21 cellular contexts compared by ENCODE assay signal in genomic region chr4:7512946-7513345, GRCh38.
DNase-seq lines count a peak whose midpoint lies in the region; ATAC-seq, FAIRE-seq and TF ChIP-seq lines count a peak whose summit lies in the region.
"Had no signal": no experiment of that assay in that cellular context is flagged by ENCODE, and none has a peak within 500 bp of the region (broad histone marks: within the 10 kb centered on the region; RNA-seq: fewer than 3 reads in every experiment).

No MANE protein-coding gene starts in this region.

- H3K27ac Mint-ChIP-seq in nephron = peak overlapping the region in 2 of 3 experiments; percentile 22 to 40
- H3K27ac Mint-ChIP-seq: B cell; CD4-positive, CD25-positive, alpha-beta regulatory T cell; CD8-positive, alpha-beta T cell; GM23338 had no signal

- H3K27ac ChIP-seq in RWPE1 = peak overlapping the region; percentile 77
- H3K27ac ChIP-seq in K562 (ENCODE audit: extremely low read depth, low read depth, low read length) = no peak overlapping the region
- H3K27ac ChIP-seq in neuronal stem cell (replicated peaks; ENCODE audit: low read length) = no peak overlapping the region
- H3K27ac ChIP-seq: BLaER1, C4-2B had no signal

- POLR2A ChIA-PET in RWPE1 (lab: Yijun Ruan, JAX; ENCODE audit: low non-redundant PET) (no interaction called here), K562 (lab: Yijun Ruan, JAX) (no interaction called here)

- no peaks in the 10 kb centered on the region for H3K79me2 ChIP-seq in K562 (ENCODE audit: control insufficient read depth, insufficient read depth, low read length)

- H4K91ac ChIP-seq in neuronal stem cell (ENCODE audit: low read depth, low read length, poor library complexity) = no peak overlapping the region

- H3K18ac ChIP-seq in neuronal stem cell (ENCODE audit: low read length) = peak overlapping the region; percentile 44

- H3K4me3 ChIP-seq in K562 = no peak overlapping the region
- no peak overlapping the region for H3K4me3 ChIP-seq in neuronal stem cell (ENCODE audit: low read length in 2 of 2)
- H3K4me3 ChIP-seq: BLaER1, GM12878, GM23338, HAP-1 had no signal

- no peaks in the 10 kb centered on the region for H3K9me3 Mint-ChIP-seq in nephron
- H3K9me3 Mint-ChIP-seq: CD8-positive, alpha-beta T cell; GM23338 had no signal

- H3K14ac ChIP-seq in neuronal stem cell (ENCODE audit: low read length) = no peak overlapping the region

- DNase-seq in RWPE1 (ENCODE audit: low spot score) = no peak
- no peak for DNase-seq in K562 (ENCODE audit: extremely low read depth in 1 of 4, low spot score in 3 of 4)
- DNase-seq in neuronal stem cell (ENCODE audit: low spot score) = no peak
- DNase-seq in AG08396 (ENCODE audit: low spot score) = no peak
- DNase-seq in hypothalamus (lab: John Stamatoyannopoulos, UW) = no peak
- DNase-seq: Caco-2; CD4-positive, CD25-positive, alpha-beta regulatory T cell; CD8-positive, alpha-beta T cell; DMS153; DND-41; GDM1 had no signal

- H3K9ac ChIP-seq in K562 (ENCODE audit: insufficient read depth in 1 of 2, low read depth in 2 of 2, low read length in 2 of 2) (no peak overlapping the region), neuronal stem cell (ENCODE audit: low read depth, low read length, poor library complexity) (no peak overlapping the region)
- H3K9ac ChIP-seq: BLaER1 had no signal

- no peak overlapping the region for H4K8ac ChIP-seq in neuronal stem cell (ENCODE audit: low read depth, low read length)

- FAIRE-seq in K562 (lab: Jason Lieb, UNC) = no peak
- FAIRE-seq: GM12878, GM19239, H54 had no signal

- H2BK12ac ChIP-seq in neuronal stem cell (ENCODE audit: low read length) = no peak overlapping the region

- no peak overlapping the region for H2BK15ac ChIP-seq in neuronal stem cell (ENCODE audit: low read length)

- 0% methylated on average over 10 of the region's 10 CpGs for WGBS in K562 (ENCODE audit: insufficient coverage, low coverage, missing lambda C conversion rate)
- WGBS in neuronal stem cell (ENCODE audit: extremely low coverage in 2 of 2, insufficient read length in 2 of 2, insufficient replicate concordance in 1 of 2), 2 donors = no CpG with 5 or more reads among the region's 10 CpGs

- H2BK5ac ChIP-seq in neuronal stem cell (ENCODE audit: low read length) = no peak overlapping the region

- no peaks in the 10 kb centered on the region; a peak in 1 of 5 replicates for H3K4me1 ChIP-seq in K562 (replicated peaks in 1 of 2; ENCODE audit: control insufficient read depth in 2 of 2, insufficient read depth in 2 of 2, low read length in 2 of 2)
- H3K4me1 ChIP-seq in neuronal stem cell (ENCODE audit: control insufficient read depth in 2 of 2, insufficient read depth in 1 of 2, low read depth in 1 of 2, low read length in 2 of 2) = peaks cover 0 to 37% of the 10 kb centered on the region in 2 donors
- H3K4me1 ChIP-seq: HAP-1 had no signal

- TF ChIP-seq RAD21 in K562 (CRISPR knock-in tag; conservative IDR thresholded peaks at IDR 0.05 in 1 of 2, IDR thresholded peaks at IDR 0.05 in 1 of 2) = no peak

- in situ Hi-C loops in K562 (cut with MboI) = no loop called here

- peak overlapping the region; percentile 91 for H2AK5ac ChIP-seq in neuronal stem cell (ENCODE audit: low read depth, low read length)

- peaks cover 19% of the 10 kb centered on the region for H4K20me1 ChIP-seq in K562 (replicated peaks; ENCODE audit: control insufficient read depth, insufficient read depth, low read length)

- TF ChIP-seq POLR2A in K562 (conservative IDR thresholded peaks at IDR 0.05) = no peak

- CTCF ChIA-PET in RWPE1 (lab: Yijun Ruan, JAX) = no interaction called here
- CTCF ChIA-PET in K562 (lab: Yijun Ruan, JAX; ENCODE audit: low intra/inter-chr PET ratio) = interaction anchor here (0.6 kb wide), 1 partner anchor 1242 kb away, joined by 3 read pairs; no protein-coding TSS in a partner anchor

- H3K79me1 ChIP-seq in neuronal stem cell (ENCODE audit: low read depth, low read length) = peaks cover 2% of the 10 kb centered on the region

- H3K4me1 Mint-ChIP-seq in nephron = peaks cover 76% of the 10 kb centered on the region
- H3K4me1 Mint-ChIP-seq: CD4-positive, CD25-positive, alpha-beta regulatory T cell had no signal

- H3K9me1 ChIP-seq in K562 (ENCODE audit: control insufficient read depth, insufficient read depth, low read length) = no peaks in the 10 kb centered on the region

- no peak overlapping the region for H3K4me3 Mint-ChIP-seq in nephron
- H3K4me3 Mint-ChIP-seq: B cell; CD4-positive, CD25-positive, alpha-beta regulatory T cell; CD8-positive, alpha-beta T cell; GM23338 had no signal

- no peak overlapping the region for H2BK120ac ChIP-seq in neuronal stem cell (ENCODE audit: low read depth, low read length)

- intact Hi-C loops in K562 (cut with micrococcal nuclease) = no loop called here

- ATAC-seq in K562 (no peak), GM21381 (IDR thresholded peaks at IDR 0.05; ENCODE audit: unreplicated experiment) (no peak)
- ATAC-seq: CD8-positive, alpha-beta T cell; GM12878 had no signal

- H3K27me3 ChIP-seq in K562 (ENCODE audit: control insufficient read depth in 2 of 2, insufficient read depth in 2 of 2, low read length in 2 of 2) (peaks cover 13 to 45% of the 10 kb centered on the region in 2 experiments; a peak in 4 of 5 replicates), neuronal stem cell (ENCODE audit: control insufficient read depth in 3 of 3, insufficient read depth in 3 of 3, low read depth in 1 of 3, low read length in 3 of 3) (peaks cover 0 to 6% (median 0%) of the 10 kb centered on the region in 3 experiments)

- H3K4ac ChIP-seq in neuronal stem cell (ENCODE audit: low read length) = no peak overlapping the region

- no peaks in the 10 kb centered on the region for H3K36me3 ChIP-seq in K562 (ENCODE audit: control insufficient read depth, insufficient read depth, low read length)
- H3K36me3 ChIP-seq in neuronal stem cell (replicated peaks in 1 of 2; ENCODE audit: control insufficient read depth in 2 of 2, insufficient read depth in 2 of 2, low read length in 2 of 2) = no peaks in the 10 kb centered on the region
- H3K36me3 ChIP-seq: BLaER1, HAP-1 had no signal

- TF ChIP-seq CTCF in RWPE1 (conservative IDR thresholded peaks at IDR 0.05; ENCODE audit: low read depth) (no peak), K562 (IDR thresholded peaks at IDR 0.05 in 2 of 3, conservative IDR thresholded peaks at IDR 0.05 in 1 of 3; ENCODE audit: insufficient read depth in 2 of 3, low read depth in 1 of 3, low read length in 3 of 3) (no peak), nephron (IDR thresholded peaks at IDR 0.05; ENCODE audit: unreplicated experiment in 3 of 3) (no peak)

- peak overlapping the region; percentile 81 for H3K23ac ChIP-seq in neuronal stem cell (ENCODE audit: low read depth, low read length, poor library complexity)

- H2AFZ ChIP-seq in K562 (ENCODE audit: low read depth, low read length) = no peak overlapping the region
- no peak overlapping the region for H2AFZ ChIP-seq in neuronal stem cell (ENCODE audit: low read length)
- H2AFZ ChIP-seq: GM23338 had no signal

- no TSS peak for BruUV-seq in K562 (replicated peaks; lab: Mats Ljungman, UMichigan)

- H3K4me2 ChIP-seq in K562 (ENCODE audit: insufficient read depth, low read length) (no peak overlapping the region), neuronal stem cell (ENCODE audit: insufficient read depth, low read length, poor library complexity, severe bottlenecking) (no peak overlapping the region)
- H3K4me2 ChIP-seq: BLaER1, GM23338 had no signal

- no peaks in the 10 kb centered on the region for H3K9me3 ChIP-seq in K562 (replicated peaks; ENCODE audit: control insufficient read depth, insufficient read depth, low read depth, low read length)
- no peaks in the 10 kb centered on the region for H3K9me3 ChIP-seq in neuronal stem cell (replicated peaks in 1 of 2; ENCODE audit: control insufficient read depth in 2 of 2, insufficient read depth in 1 of 2, low read depth in 1 of 2, low read length in 2 of 2)
- H3K9me3 ChIP-seq: BLaER1, Caco-2, HAP-1 had no signal

- peaks cover 34% of the 10 kb centered on the region for H3K27me3 Mint-ChIP-seq in nephron (ENCODE audit: low read depth)

- no peak for TF ChIP-seq EP300 in K562 (IDR thresholded peaks at IDR 0.05; ENCODE audit: low read length)

- H3K36me3 Mint-ChIP-seq in nephron (ENCODE audit: low read depth) = no peaks in the 10 kb centered on the region
- H3K36me3 Mint-ChIP-seq: CD4-positive, CD25-positive, alpha-beta regulatory T cell; CD8-positive, alpha-beta T cell had no signal

TF ChIP-seq in K562, 482 proteins besides CTCF, POLR2A, EP300 and RAD21 (continues in another document):
- TF ChIP-seq ZNF518B (CRISPR knock-in tag; IDR thresholded peaks at IDR 0.05) = no peak
- no peak for TF ChIP-seq FOSL1 (tag; conservative IDR thresholded peaks at IDR 0.05)
- TF ChIP-seq STAT5B (CRISPR knock-in tag; IDR thresholded peaks at IDR 0.05) = no peak
- TF ChIP-seq ZC3H11A (IDR thresholded peaks at IDR 0.05; ENCODE audit: low read depth, low read length) = no peak
- TF ChIP-seq RBM25 (IDR thresholded peaks at IDR 0.05; ENCODE audit: low read depth, low read length, severe bottlenecking) = peak; percentile 60
- TF ChIP-seq RBM39 (optimal IDR thresholded peaks at IDR 0.05; ENCODE audit: low read depth, low read length) = no peak
- TF ChIP-seq RFX7 (CRISPR knock-in tag; IDR thresholded peaks at IDR 0.05) = no peak
